ENCODE assay signal across 24 cellular contexts in genomic region chr13:89923052-89923451, GRCh38.
"Had no signal": no experiment of that assay in that cellular context is flagged by ENCODE, and none has a peak within 500 bp of the region (broad histone marks: within the 10 kb centered on the region; RNA-seq: fewer than 3 reads in every experiment).

No MANE protein-coding gene starts in this region.

- ATAC-seq: K562, Right ventricle myocardium inferior, SK-N-SH treated with all-trans-retinoic acid at 6 μM for 48 hours had no signal

- H3K4me1 ChIP-seq: Peyer's patch, SJCRH30 had no signal

- FAIRE-seq: HTR-8/SVneo, K562 had no signal

- H3K4me2 ChIP-seq: KMS-11, PC-9 had no signal

- H3K9me3 ChIP-seq: Peyer's patch, SJCRH30 had no signal

- H3K27me3 ChIP-seq: Peyer's patch, SJCRH30 had no signal

- H3K4me3 ChIP-seq: K562, PC-9, Peyer's patch, SJCRH30 had no signal

- H3K4me1 Mint-ChIP-seq: IgD-negative memory B cell had no signal

- H3K9ac ChIP-seq: KMS-11 had no signal

- H3K36me3 ChIP-seq: Peyer's patch, SJCRH30 had no signal

- H3K27me3 Mint-ChIP-seq: IgD-negative memory B cell had no signal

- H3K27ac Mint-ChIP-seq: IgD-negative memory B cell had no signal

- H3K27ac ChIP-seq: HL-60, KMS-11, PC-9, Peyer's patch, SJCRH30 had no signal

- H3K4me3 Mint-ChIP-seq: IgD-negative memory B cell had no signal

- H2AFZ ChIP-seq: PC-9 had no signal

- DNase-seq: Kasumi-1, NCI-H1048, NCI-H1105, NCI-H1417 treated with DMSO at 0.1 percent for 48 hours, NCI-H146, NCI-H1694 treated with DMSO at 0.1 percent for 48 hours, NCI-H1930, NCI-H2081, NCI-H2107, NCI-H2227 treated with DMSO at 0.1 percent for 48 hours, NCI-H524 treated with DMSO at 0.1 percent for 48 hours, NCI-H69, NCI-H774, PC-9, Peyer's patch, SHP77 treated with DMSO at 0.1 percent for 48 hours, SJCRH30 had no signal
